17 cellular contexts compared by ENCODE assay signal in the genomic region with DNA sequence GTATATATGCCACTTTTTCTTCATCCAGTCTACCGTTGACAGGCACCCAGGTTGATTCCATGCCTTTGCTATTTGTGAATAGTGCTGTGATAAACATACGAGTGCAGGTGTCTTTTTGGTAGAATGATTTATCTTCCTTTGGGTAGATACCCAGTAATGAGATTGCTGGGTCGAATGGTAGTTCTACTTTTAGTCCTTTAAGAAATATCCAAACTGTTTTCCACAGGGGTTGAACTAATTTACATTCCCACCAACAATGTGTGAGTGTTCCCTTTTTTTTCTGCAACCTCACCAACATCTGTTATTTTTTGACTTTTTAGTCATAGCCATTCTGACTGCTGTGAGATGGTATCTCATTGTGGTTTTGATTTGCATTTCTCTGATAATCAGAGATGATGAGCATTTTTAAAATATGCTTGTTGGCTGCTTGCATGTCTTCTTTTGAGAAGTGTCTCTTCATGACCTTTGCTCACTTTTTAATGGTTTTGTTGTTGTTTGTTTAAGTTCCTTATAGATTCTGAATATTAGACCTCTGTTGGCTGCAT. TPM values are rescaled to one million over a fixed set of nuclear protein-coding genes. Genes with fewer than 3 reads are reported as not detected.
DNase-seq lines count a peak whose midpoint lies in the region; ATAC-seq and TF ChIP-seq lines count a peak whose summit lies in the region.
"Had no signal": no experiment of that assay in that cellular context is flagged by ENCODE, and none has a peak within 500 bp of the region (broad histone marks: within the 10 kb centered on the region; RNA-seq: fewer than 3 reads in every experiment).

No MANE protein-coding gene starts in this region.

- no peaks in the 10 kb centered on the region for H3K27me3 ChIP-seq in testis
- H3K27me3 ChIP-seq in gastroesophageal sphincter = peaks cover 31% of the 10 kb centered on the region
- H3K27me3 ChIP-seq: ascending aorta had no signal

- POLR2A ChIA-PET in activated CD4-positive, alpha-beta T cell treated with anti-CD3 and anti-CD28 coated beads, Interleukin-2, amount 10 ng/mL, durations not matched to agents 7 days and 5 days (lab: Charles Lee) = no interaction called here
- POLR2A ChIA-PET in naive thymus-derived CD8-positive, alpha-beta T cell (lab: Charles Lee) = interaction anchor here (1.0 to 4.4 kb wide), 3 partner anchors 9 to 39 kb away, joined by 3 to 82 read pairs (median 4); no protein-coding TSS in a partner anchor

- H3K36me3 ChIP-seq in KOPT-K1 (ENCODE audit: insufficient read depth, low read length) = no peaks in the 10 kb centered on the region
- H3K36me3 ChIP-seq in testis (ENCODE audit: low read depth, missing control alignments) = no peaks in the 10 kb centered on the region
- no peaks in the 10 kb centered on the region for H3K36me3 ChIP-seq in gastroesophageal sphincter
- H3K36me3 ChIP-seq: ascending aorta, stomach had no signal

- H3K27ac ChIP-seq in KOPT-K1 (ENCODE audit: low read depth, low read length, poor library complexity, severe bottlenecking) (peak overlapping the region; percentile 73), testis (no peak overlapping the region), gastroesophageal sphincter (no peak overlapping the region)
- H3K27ac ChIP-seq: ascending aorta had no signal

- ATAC-seq in activated T-helper 17 cell treated with anti-CD3 and anti-CD28 coated beads, Interleukin-2, amount 50 U/mL, for 72 hours (replicated peaks) = no peak
- ATAC-seq in naive thymus-derived CD8-positive, alpha-beta T cell = peak in 1 of 2 donors; percentile 1
- ATAC-seq in gastroesophageal sphincter = no peak
- ATAC-seq: WTC11 had no signal

- TF ChIP-seq CTCF in testis (IDR thresholded peaks at IDR 0.05) (no peak), gastroesophageal sphincter (IDR thresholded peaks at IDR 0.05) (no peak)

- H3K4me1 Mint-ChIP-seq in activated CD4-positive, alpha-beta T cell treated with anti-CD3 and anti-CD28 coated beads, Interleukin-2, amount 10 ng/mL, durations not matched to agents 7 days and 5 days = peaks cover 87% of the 10 kb centered on the region
- peaks cover 72% of the 10 kb centered on the region for H3K4me1 Mint-ChIP-seq in activated T-helper 17 cell treated with anti-CD3 and anti-CD28 coated beads, Interleukin-2, amount 50 U/mL, for 72 hours
- peaks cover 56 to 94% (median 90%) of the 10 kb centered on the region in 4 donors for H3K4me1 Mint-ChIP-seq in naive thymus-derived CD8-positive, alpha-beta T cell

- H3K27me3 Mint-ChIP-seq in activated CD4-positive, alpha-beta T cell treated with anti-CD3 and anti-CD28 coated beads, Interleukin-2, amount 10 ng/mL, durations not matched to agents 7 days and 5 days = no peaks in the 10 kb centered on the region
- H3K27me3 Mint-ChIP-seq in activated T-helper 17 cell treated with anti-CD3 and anti-CD28 coated beads, Interleukin-2, amount 50 U/mL, for 72 hours = no peaks in the 10 kb centered on the region
- no peaks in the 10 kb centered on the region for H3K27me3 Mint-ChIP-seq in naive thymus-derived CD8-positive, alpha-beta T cell

- CTCF ChIA-PET in activated CD4-positive, alpha-beta T cell treated with anti-CD3 and anti-CD28 coated beads, Interleukin-2, amount 10 ng/mL, durations not matched to agents 7 days and 5 days (lab: Charles Lee) = no interaction called here

- H3K9me3 ChIP-seq in KOPT-K1 (ENCODE audit: insufficient read depth, low read length, poor library complexity, severe bottlenecking) (no peaks in the 10 kb centered on the region), testis (no peaks in the 10 kb centered on the region), gastroesophageal sphincter (peaks cover 0 to 5% (median 0%) of the 10 kb centered on the region in 3 donors)
- H3K9me3 ChIP-seq: ascending aorta, stomach had no signal

- no peaks in the 10 kb centered on the region for H3K9me3 Mint-ChIP-seq in activated CD4-positive, alpha-beta T cell treated with anti-CD3 and anti-CD28 coated beads, Interleukin-2, amount 10 ng/mL, durations not matched to agents 7 days and 5 days
- H3K9me3 Mint-ChIP-seq in activated T-helper 17 cell treated with anti-CD3 and anti-CD28 coated beads, Interleukin-2, amount 50 U/mL, for 72 hours = no peaks in the 10 kb centered on the region
- H3K9me3 Mint-ChIP-seq in naive thymus-derived CD8-positive, alpha-beta T cell = no peaks in the 10 kb centered on the region
- H3K9me3 Mint-ChIP-seq: WTC11 had no signal

- peak overlapping the region; percentile 82 for H3K4me3 Mint-ChIP-seq in activated CD4-positive, alpha-beta T cell treated with anti-CD3 and anti-CD28 coated beads, Interleukin-2, amount 10 ng/mL, durations not matched to agents 7 days and 5 days
- peak overlapping the region; percentile 98 for H3K4me3 Mint-ChIP-seq in activated T-helper 17 cell treated with anti-CD3 and anti-CD28 coated beads, Interleukin-2, amount 50 U/mL, for 72 hours
- H3K4me3 Mint-ChIP-seq in naive thymus-derived CD8-positive, alpha-beta T cell = peak overlapping the region; percentile 83 to 96 (median 90)
- H3K4me3 Mint-ChIP-seq: CD14-positive monocyte, WTC11 had no signal

- no peak for DNase-seq in activated CD4-positive, alpha-beta T cell treated with anti-CD3 and anti-CD28 coated beads, Interleukin-2, amount 10 ng/mL, durations not matched to agents 7 days and 5 days
- DNase-seq in activated CD4-positive, alpha-beta T cell treated with anti-CD3 and anti-CD28 coated beads for 1 hour = no peak
- DNase-seq in naive thymus-derived CD8-positive, alpha-beta T cell = peak in 4 of 10 donors; percentile 31 to 61 (median 56)
- DNase-seq in medulla oblongata (ENCODE audit: extremely low spot score) (no peak), testis (no peak)
- DNase-seq: DND-41; hypothalamus; kidney glomerular epithelial cell; NCI-H2227 treated with DMSO at 0.1 percent for 48 hours; NK-92 treated with Interleukin-12 subunit alpha and Interleukin-12 subunit beta, amount 100 ng/mL, for 24 hours; stomach had no signal

- H3K27ac Mint-ChIP-seq in activated CD4-positive, alpha-beta T cell treated with anti-CD3 and anti-CD28 coated beads, Interleukin-2, amount 10 ng/mL, durations not matched to agents 7 days and 5 days = peak overlapping the region; percentile 93
- H3K27ac Mint-ChIP-seq in activated T-helper 17 cell treated with anti-CD3 and anti-CD28 coated beads, Interleukin-2, amount 50 U/mL, for 72 hours = peak overlapping the region; percentile 100
- peak overlapping the region; percentile 97 to 100 (median 99) for H3K27ac Mint-ChIP-seq in naive thymus-derived CD8-positive, alpha-beta T cell
- H3K27ac Mint-ChIP-seq: WTC11 had no signal

- TF ChIP-seq POLR2A in testis (IDR thresholded peaks at IDR 0.05) (no peak), gastroesophageal sphincter (IDR thresholded peaks at IDR 0.05) (no peak)

- H3K4me3 ChIP-seq in testis (no peak overlapping the region), gastroesophageal sphincter (no peak overlapping the region)
- H3K4me3 ChIP-seq: ascending aorta, stomach had no signal

- intact Hi-C loops in testis (cut with DNase I; ENCODE audit: low total_unique reads) = no loop called here

- H3K4me1 ChIP-seq in testis (no peaks in the 10 kb centered on the region), gastroesophageal sphincter (peaks cover 0 to 16% (median 0%) of the 10 kb centered on the region in 3 donors)
- H3K4me1 ChIP-seq: ascending aorta had no signal

- H3K36me3 Mint-ChIP-seq in activated CD4-positive, alpha-beta T cell treated with anti-CD3 and anti-CD28 coated beads, Interleukin-2, amount 10 ng/mL, durations not matched to agents 7 days and 5 days (ENCODE audit: low read depth) = peaks cover 17% of the 10 kb centered on the region
- peaks cover 19% of the 10 kb centered on the region for H3K36me3 Mint-ChIP-seq in activated T-helper 17 cell treated with anti-CD3 and anti-CD28 coated beads, Interleukin-2, amount 50 U/mL, for 72 hours (ENCODE audit: low read depth)
- no peaks in the 10 kb centered on the region for H3K36me3 Mint-ChIP-seq in naive thymus-derived CD8-positive, alpha-beta T cell
- H3K36me3 Mint-ChIP-seq: CD14-positive monocyte, WTC11 had no signal

- TF ChIP-seq EP300 in gastroesophageal sphincter (IDR thresholded peaks at IDR 0.05) = no peak

- 84 to 85% methylated on average over 3 of the region's 3 CpGs for WGBS in testis, 2 donors
- WGBS in gastroesophageal sphincter (ENCODE audit: low coverage in 1 of 2), 2 donors = 75 to 90% methylated on average over 3 of the region's 3 CpGs

RNA-seq across cellular contexts. Expression of gene ZNF831, which starts 1.9 kb away (rescaled TPM):
- 10 to 100 TPM; 10.3 to 10.4 TPM for total RNA-seq in activated CD4-positive, alpha-beta T cell treated with anti-CD3 and anti-CD28 coated beads, Interleukin-2, amount 10 ng/mL, durations not matched to agents 7 days and 5 days
- total RNA-seq in activated T-helper 17 cell treated with anti-CD3 and anti-CD28 coated beads, Interleukin-2, amount 50 U/mL, for 72 hours = 10 to 100 TPM; 13.5 to 17.8 TPM
- total RNA-seq in naive thymus-derived CD8-positive, alpha-beta T cell = 10 to 100 TPM; 28.0 to 29.9 TPM
- polyA plus RNA-seq in naive thymus-derived CD8-positive, alpha-beta T cell = 1 to 10 TPM; 5.5 to 6.2 (median 5.9) TPM
- total RNA-seq in testis (1 to 10 TPM; 4.0 to 4.8 TPM), gastroesophageal sphincter (1 to 10 TPM in 1 of 4 donors, under 1 TPM in 3; 0.15 to 1.2 (median 0.37) TPM)
- polyA plus RNA-seq in testis (ENCODE audit: insufficient read depth, low read depth, low replicate concordance) = 0.99 TPM
